ENCODE assay signal across 1 cellular context in genomic region chr4:173119818-173120217, GRCh38.
TF ChIP-seq lines count a peak whose summit lies in the region.

No MANE protein-coding gene starts in this region.

TF ChIP-seq in SK-N-SH, 30 proteins besides CTCF, POLR2A, EP300 and RAD21 (continued from another document):
- TF ChIP-seq ZBTB33 (IDR thresholded peaks at IDR 0.05; ENCODE audit: borderline replicate concordance, low read depth) = no peak
